10 cellular contexts compared by ENCODE assay signal in the genomic region with DNA sequence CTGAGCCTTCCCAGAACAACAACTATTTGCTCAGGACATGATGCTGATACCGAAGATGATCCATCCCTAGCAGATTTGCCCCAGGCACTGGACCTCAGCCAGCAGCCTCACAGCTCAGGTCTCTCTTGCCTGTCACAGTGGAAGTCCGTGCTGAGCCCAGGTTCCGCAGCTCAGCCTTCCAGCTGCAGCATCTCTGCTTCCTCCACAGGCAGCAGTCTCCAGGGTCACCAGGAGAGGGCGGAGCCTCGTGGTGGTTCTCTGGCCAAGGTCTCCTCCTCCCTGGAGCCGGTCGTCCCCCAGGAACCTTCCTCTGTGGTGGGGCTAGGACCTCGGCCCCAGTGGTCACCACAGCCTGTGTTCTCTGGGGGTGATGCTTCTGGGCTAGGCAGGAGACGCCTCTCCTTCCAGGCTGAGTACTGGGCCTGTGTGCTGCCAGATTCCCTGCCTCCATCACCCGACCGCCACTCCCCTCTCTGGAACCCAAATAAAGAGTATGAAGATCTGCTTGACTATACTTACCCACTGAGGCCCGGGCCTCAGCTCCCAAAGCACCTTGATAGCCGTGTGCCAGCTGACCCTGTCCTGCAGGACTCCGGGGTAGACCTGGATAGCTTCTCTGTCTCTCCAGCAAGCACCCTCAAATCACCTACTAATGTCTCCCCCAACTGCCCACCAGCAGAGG. TPM values are rescaled to one million over a fixed set of nuclear protein-coding genes. Genes with fewer than 3 reads are reported as not detected.
DNase-seq lines count a peak whose midpoint lies in the region; ATAC-seq and TF ChIP-seq lines count a peak whose summit lies in the region.
"Had no signal": no experiment of that assay in that cellular context is flagged by ENCODE, and none has a peak within 500 bp of the region (broad histone marks: within the 10 kb centered on the region; RNA-seq: fewer than 3 reads in every experiment).

No MANE protein-coding gene starts in this region.

- TF ChIP-seq CTCF in PC-3 (conservative IDR thresholded peaks at IDR 0.05; ENCODE audit: low read depth, low read length) (peak; percentile 43), dorsolateral prefrontal cortex (IDR thresholded peaks at IDR 0.05 in 54 of 56, conservative IDR thresholded peaks at IDR 0.05 in 2 of 56; ENCODE audit: low read depth in 1 of 56, partially characterized antibody in 56 of 56) (peak in 4 of 56 donors; percentile 5 to 14 (median 10)), osteocyte (IDR thresholded peaks at IDR 0.05) (peak; percentile 25)

- no peak overlapping the region for H3K4me3 Mint-ChIP-seq in osteocyte (ENCODE audit: unreplicated experiment)
- H3K4me3 Mint-ChIP-seq: activated T-cell treated with anti-CD3 and anti-CD28 coated beads, Interleukin-2, amount 50 U/mL, for 72 hours had no signal

- H3K9me3 Mint-ChIP-seq in osteocyte (ENCODE audit: unreplicated experiment), result no peaks in the 10 kb centered on the region
- H3K9me3 Mint-ChIP-seq: activated T-cell treated with anti-CD3 and anti-CD28 coated beads, Interleukin-2, amount 50 U/mL, for 72 hours had no signal

- BruUV-seq in PC-3 (replicated peaks; lab: Mats Ljungman, UMichigan), result no TSS peak

- no peaks in the 10 kb centered on the region for H4K20me1 ChIP-seq in PC-3 (ENCODE audit: low read length)

- H3K27ac ChIP-seq in PC-3 (ENCODE audit: low read length) (peak overlapping the region; percentile 77), dorsolateral prefrontal cortex (peak overlapping the region in 33 of 59 donors; percentile 6 to 86 (median 51))
- H3K27ac ChIP-seq: PC-9 had no signal

- peaks cover 35% of the 10 kb centered on the region for H3K4me1 ChIP-seq in PC-3 (ENCODE audit: insufficient read depth, low read length)

- in situ Hi-C loops in G401 (cut with HindIII; ENCODE audit: low sequenced_read_pairs), result no loop called here

- peak overlapping the region; percentile 52 for H3K4me2 ChIP-seq in PC-3 (ENCODE audit: low read length)
- H3K4me2 ChIP-seq: PC-9 had no signal

- H3K79me2 ChIP-seq in PC-3 (ENCODE audit: low read length), result no peaks in the 10 kb centered on the region

- no peak overlapping the region for H3K9ac ChIP-seq in PC-3 (ENCODE audit: low read length)

- H3K36me3 Mint-ChIP-seq in osteocyte (ENCODE audit: unreplicated experiment), result peaks cover 30% of the 10 kb centered on the region

- no peaks in the 10 kb centered on the region for H3K9me2 ChIP-seq in PC-3 (replicated peaks; ENCODE audit: low read length)

- H3K27me3 ChIP-seq in PC-3 (ENCODE audit: low read length) (no peaks in the 10 kb centered on the region), dorsolateral prefrontal cortex (no peaks in the 10 kb centered on the region)

- intact Hi-C loops in PC-3 (cut with micrococcal nuclease), result no loop called here
- intact Hi-C loops in dorsolateral prefrontal cortex (cut with DNase I), result no loop called here

- no peak overlapping the region for H2AFZ ChIP-seq in PC-3 (ENCODE audit: low read length)
- H2AFZ ChIP-seq: PC-9 had no signal

- POLR2A ChIA-PET in PC-3 (lab: Charles Lee; ENCODE audit: unreplicated experiment), result interaction anchor here (0.6 kb wide), 1 partner anchor 28 kb away, joined by 3 read pairs; no protein-coding TSS in a partner anchor

- peaks cover 12% of the 10 kb centered on the region; the same call in 1 of the 2 replicates for H3K36me3 ChIP-seq in PC-3 (ENCODE audit: low read depth, low read length)

- no peaks in the 10 kb centered on the region for H3F3A ChIP-seq in PC-3 (ENCODE audit: low read length, unreplicated experiment)

- no peak overlapping the region for H3K27ac Mint-ChIP-seq in osteocyte (ENCODE audit: unreplicated experiment)

- DNase-seq in G401 (ENCODE audit: low spot score) (peak; percentile 32), PC-3 (peak; percentile 75), dorsolateral prefrontal cortex (no peak), osteocyte (ENCODE audit: extremely low spot score, unreplicated experiment) (no peak), medulla oblongata (ENCODE audit: extremely low spot score) (no peak), NCI-H510A (lab: John Stamatoyannopoulos, UW) (no peak), amniotic stem cell (lab: John Stamatoyannopoulos, UW) (no peak)
- DNase-seq: activated T-cell treated with anti-CD3 and anti-CD28 coated beads, Interleukin-2, amount 50 U/mL, for 72 hours; PC-9 had no signal

- H3K4me1 Mint-ChIP-seq in osteocyte (ENCODE audit: unreplicated experiment), result peaks cover 33% of the 10 kb centered on the region

- no peaks in the 10 kb centered on the region for H3K27me3 Mint-ChIP-seq in osteocyte (ENCODE audit: unreplicated experiment)

- H3K4me3 ChIP-seq in PC-3 (ENCODE audit: low read length) (no peak overlapping the region), dorsolateral prefrontal cortex (no peak overlapping the region)
- H3K4me3 ChIP-seq: PC-9 had no signal

- H3K9me3 ChIP-seq in PC-3 (ENCODE audit: low read length), result no peaks in the 10 kb centered on the region

- CTCF ChIA-PET in PC-3 (lab: Charles Lee), result interaction anchor here (1.4 kb wide), 1 partner anchor 98 kb away, joined by 4 read pairs; no protein-coding TSS in a partner anchor

- peak; percentile 25 for ATAC-seq in PC-3
- no peak for ATAC-seq in HG02610 (IDR thresholded peaks at IDR 0.05; ENCODE audit: unreplicated experiment)

RNA-seq across cellular contexts. Expression of a gene that starts 15.4 kb away (rescaled TPM):
- total RNA-seq in G401 (2014; rRNA removed; shearing (Covaris generic)), result 8.5 and 12.6 TPM in 2 replicates
- 3.4 and 7.0 TPM in 2 replicates for total RNA-seq in PC-3 (2014; rRNA removed)
- total RNA-seq in dorsolateral prefrontal cortex, result 10 to 100 TPM; 23.2 to 57.6 (median 40.4) TPM
- total RNA-seq in osteocyte, result 20.7 and 22.4 TPM in 2 replicates

RNA-seq across cellular contexts. Expression of a gene that starts 58.3 kb away (rescaled TPM):
- total RNA-seq in G401 (2014; rRNA removed; shearing (Covaris generic)), result 79.9 and 93.8 TPM in 2 replicates
- 96.9 and 97.3 TPM in 2 replicates for total RNA-seq in PC-3 (2014; rRNA removed)
- total RNA-seq in dorsolateral prefrontal cortex, result 100 to 1,000 TPM in 112 of 120 experiments, 10 to 100 TPM in 8; 87.4 to 171 (median 127) TPM
- 128 and 132 TPM in 2 replicates for total RNA-seq in osteocyte

Comparison
In these comparisons a context has a peak if more than half of its experiments do, and no peak if none do; other contexts are left out.
1. DNase-seq: peak in G401 (single experiment) and PC-3 (single experiment); none in dorsolateral prefrontal cortex (0 of 10), osteocyte (single experiment), medulla oblongata (single experiment), NCI-H510A (single experiment) and amniotic stem cell (single experiment).